In genomic region chr1:182598296-182598695, GRCh38 we compare ENCODE assay signal across 1 cellular context.
TF ChIP-seq lines count a peak whose summit lies in the region.

No MANE protein-coding gene starts in this region.

TF ChIP-seq in GM12878, 131 proteins besides CTCF, POLR2A, EP300 and RAD21:
- TF ChIP-seq, protein P1, sequence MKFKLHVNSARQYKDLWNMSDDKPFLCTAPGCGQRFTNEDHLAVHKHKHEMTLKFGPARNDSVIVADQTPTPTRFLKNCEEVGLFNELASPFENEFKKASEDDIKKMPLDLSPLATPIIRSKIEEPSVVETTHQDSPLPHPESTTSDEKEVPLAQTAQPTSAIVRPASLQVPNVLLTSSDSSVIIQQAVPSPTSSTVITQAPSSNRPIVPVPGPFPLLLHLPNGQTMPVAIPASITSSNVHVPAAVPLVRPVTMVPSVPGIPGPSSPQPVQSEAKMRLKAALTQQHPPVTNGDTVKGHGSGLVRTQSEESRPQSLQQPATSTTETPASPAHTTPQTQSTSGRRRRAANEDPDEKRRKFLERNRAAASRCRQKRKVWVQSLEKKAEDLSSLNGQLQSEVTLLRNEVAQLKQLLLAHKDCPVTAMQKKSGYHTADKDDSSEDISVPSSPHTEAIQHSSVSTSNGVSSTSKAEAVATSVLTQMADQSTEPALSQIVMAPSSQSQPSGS (IDR thresholded peaks at IDR 0.05; ENCODE audit: low read length): 0 out of 2 replicates have a peak, but pooled peaks have one; percentile 16
- TF ChIP-seq SPI1 (IDR thresholded peaks at IDR 0.05; ENCODE audit: borderline replicate concordance, insufficient read depth, low read depth, low read length) (peak; percentile 51; the same call in 1 of the 2 replicates), TARDBP (IDR thresholded peaks at IDR 0.05; ENCODE audit: borderline replicate concordance) (no peak), NFIC (IDR thresholded peaks at IDR 0.05; ENCODE audit: low read depth, low read length) (0 out of 2 replicates have a peak, but pooled peaks have one; percentile 18), NR2F1 (conservative IDR thresholded peaks at IDR 0.05) (no peak), PML (IDR thresholded peaks at IDR 0.05; ENCODE audit: low read length) (peak; percentile 11; the same call in 1 of the 2 replicates), SMAD5 (IDR thresholded peaks at IDR 0.05; ENCODE audit: low read depth) (peak; percentile 38; the same call in 1 of the 2 replicates), POLR2AphosphoS2 (IDR thresholded peaks at IDR 0.05; ENCODE audit: low read depth, low read length) (peak; percentile 36)
